In genomic region chr15:35944945-35945344, GRCh38 we compare ENCODE assay signal across 29 cellular contexts.
"Had no signal": no experiment of that assay in that cellular context is flagged by ENCODE, and none has a peak within 500 bp of the region (broad histone marks: within the 10 kb centered on the region; RNA-seq: fewer than 3 reads in every experiment).

No MANE protein-coding gene starts in this region.

- H3K27me3 ChIP-seq: left lung, pancreas, stomach, testis, thyroid gland, uterus had no signal

- H3K27ac Mint-ChIP-seq: naive thymus-derived CD8-positive, alpha-beta T cell; nephron; stimulated activated naive B cell treated with anti-CD40 and anti-IgM and Interleukin-4, amounts not matched to agents 10 μg/mL and 1 μg/mL and 100 μg/mL, for 72 hours had no signal

- H3K4me3 Mint-ChIP-seq: naive thymus-derived CD8-positive, alpha-beta T cell; nephron; stimulated activated naive B cell treated with anti-CD40 and anti-IgM and Interleukin-4, amounts not matched to agents 10 μg/mL and 1 μg/mL and 100 μg/mL, for 72 hours had no signal

- FAIRE-seq: keratinocyte, pancreas had no signal

- H3K9me3 Mint-ChIP-seq: nephron had no signal

- H3K9me3 ChIP-seq: lower lobe of right lung, pancreas, prostate gland, stomach, testis, thyroid gland, uterus had no signal

- H3K36me3 ChIP-seq: left lung, lower lobe of right lung, pancreas, prostate gland, stomach, thyroid gland, uterus had no signal

- H3K4me3 ChIP-seq: left lung, lower lobe of right lung, pancreas, prostate gland, skin epidermis, stomach, testis, thyroid gland, uterus had no signal

- DNase-seq: hippocampal formation; kidney glomerular epithelial cell; left cardiac atrium; left lung; lower lobe of right lung; mammary epithelial cell; mesenchymal stem cell; naive thymus-derived CD8-positive, alpha-beta T cell; nucleus accumbens; pancreas; posterior cingulate gyrus; retina; right cardiac atrium; stimulated activated CD4-positive, alpha-beta T cell treated with anti-CD3 and anti-CD28 coated beads, Interleukin-12 subunit alpha, Interleukin-12 subunit beta, amount 100 ng/mL, for 4 hours; stimulated activated CD4-positive, alpha-beta T cell treated with anti-CD3 and anti-CD28 coated beads, Interleukin-15, amount 100 ng/mL, for 24 hours; stimulated activated CD4-positive, alpha-beta T cell treated with anti-CD3 and anti-CD28 coated beads, Interleukin-2, amount 100 ng/mL, for 24 hours; stimulated activated CD4-positive, alpha-beta T cell treated with anti-CD3 and anti-CD28 coated beads, Interleukin-4, amount 100 ng/mL, for 1 hour; stimulated activated naive B cell treated with anti-CD40 and anti-IgM and Interleukin-4, amounts not matched to agents 10 μg/mL and 1 μg/mL and 100 μg/mL, for 72 hours; stimulated activated naive CD8-positive, alpha-beta T cell treated with anti-CD3 and anti-CD28 coated beads, Interleukin-15, Interleukin-2, amounts not matched to agents 100 U/mL and 50 U/mL, for 24 hours; stomach; testis; thyroid gland; trophoblast cell; uterus had no signal

- H3K4me1 Mint-ChIP-seq: naive thymus-derived CD8-positive, alpha-beta T cell; nephron; stimulated activated naive B cell treated with anti-CD40 and anti-IgM and Interleukin-4, amounts not matched to agents 10 μg/mL and 1 μg/mL and 100 μg/mL, for 72 hours had no signal

- H3K36me3 Mint-ChIP-seq: naive thymus-derived CD8-positive, alpha-beta T cell; stimulated activated naive B cell treated with anti-CD40 and anti-IgM and Interleukin-4, amounts not matched to agents 10 μg/mL and 1 μg/mL and 100 μg/mL, for 72 hours had no signal

- ATAC-seq: left cardiac atrium; left lung; lower lobe of right lung; naive thymus-derived CD8-positive, alpha-beta T cell; pancreas; right cardiac atrium; sciatic nerve; stimulated activated naive B cell treated with anti-CD40 and anti-IgM and Interleukin-4, amounts not matched to agents 10 μg/mL and 1 μg/mL and 100 μg/mL, for 72 hours; stimulated activated naive CD8-positive, alpha-beta T cell treated with anti-CD3 and anti-CD28 coated beads, Interleukin-15, Interleukin-2, amounts not matched to agents 100 U/mL and 50 U/mL, for 24 hours had no signal

- H3K4me1 ChIP-seq: left lung, lower lobe of right lung, pancreas, prostate gland, stomach, testis, thyroid gland, uterus had no signal

- H3K27ac ChIP-seq: left lung, lower lobe of right lung, pancreas, prostate gland, skin epidermis, stomach, testis, thyroid gland, uterus had no signal

- H3K27me3 Mint-ChIP-seq: naive thymus-derived CD8-positive, alpha-beta T cell; stimulated activated naive B cell treated with anti-CD40 and anti-IgM and Interleukin-4, amounts not matched to agents 10 μg/mL and 1 μg/mL and 100 μg/mL, for 72 hours had no signal
